In the genomic region with DNA sequence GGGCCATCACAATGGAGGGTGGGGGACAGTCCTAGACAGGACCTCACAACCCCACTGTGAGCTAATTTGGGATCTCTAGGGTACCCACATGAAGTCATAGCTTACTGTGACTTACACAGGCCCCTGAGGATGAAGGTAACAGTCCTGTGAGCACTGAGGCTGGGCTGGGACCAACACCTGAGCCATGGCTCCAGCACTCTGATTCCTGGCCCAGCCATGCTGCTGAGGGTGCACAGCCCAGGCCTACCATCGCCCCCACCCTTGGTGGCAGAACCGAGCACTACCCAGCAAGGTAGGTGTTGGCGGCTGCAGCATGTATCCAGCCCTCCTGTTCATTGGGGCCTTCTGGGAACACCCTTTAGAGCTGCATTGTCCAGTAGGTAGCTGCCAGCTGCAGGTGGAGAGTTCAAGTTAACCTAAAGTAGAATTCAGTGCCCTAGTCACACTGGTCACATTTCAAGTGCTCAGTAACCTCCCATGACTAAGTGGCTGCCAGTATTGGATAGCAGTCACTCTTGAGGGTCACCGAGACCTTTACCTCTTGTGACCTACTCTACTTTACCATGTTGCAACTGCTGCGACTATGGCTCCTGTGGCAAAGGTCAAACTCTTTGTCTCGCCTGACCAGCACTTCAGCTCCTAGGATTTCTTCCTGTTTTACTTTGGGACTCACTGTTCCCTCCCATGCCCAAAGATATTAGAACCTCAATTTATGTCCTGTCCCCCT, we compare ENCODE assay signal across 23 cellular contexts. TPM values are rescaled to one million over a fixed set of nuclear protein-coding genes. Genes with fewer than 3 reads are reported as not detected.
A peak's percentile ranks its signal among the peaks of the same experiment; 100 is the strongest.
DNase-seq lines count a peak whose midpoint lies in the region; ATAC-seq and TF ChIP-seq lines count a peak whose summit lies in the region.
"Had no signal": no experiment of that assay in that cellular context is flagged by ENCODE, and none has a peak within 500 bp of the region (broad histone marks: within the 10 kb centered on the region; RNA-seq: fewer than 3 reads in every experiment).

No MANE protein-coding gene starts in this region.

- peaks cover 98% of the 10 kb centered on the region for H3K79me2 ChIP-seq in MM.1S (ENCODE audit: low read length)

- ATAC-seq in Panc1 (0 out of 2 replicates have a peak, but pooled peaks have one; percentile 19), gastroesophageal sphincter (no peak), right lobe of liver (peak; percentile 75 to 85 (median 83)), HG03354 (IDR thresholded peaks at IDR 0.05; ENCODE audit: poor library complexity, severe bottlenecking, unreplicated experiment) (no peak), HG03045 (IDR thresholded peaks at IDR 0.05; ENCODE audit: unreplicated experiment) (no peak)
- ATAC-seq: stimulated activated memory B cell treated with anti-CD40 and anti-IgM and Interleukin-4, amounts not matched to agents 10 μg/mL and 1 μg/mL and 100 μg/mL, for 72 hours had no signal

- no TSS peak for BruUV-seq in Panc1 (replicated peaks; lab: Mats Ljungman, UMichigan)

- H3K9me2 ChIP-seq in MM.1S (replicated peaks; ENCODE audit: insufficient read depth, low read length) = no peaks in the 10 kb centered on the region

- H3K27me3 Mint-ChIP-seq in activated naive CD8-positive, alpha-beta T cell treated with anti-CD3 and anti-CD28 coated beads for 36 hours = no peaks in the 10 kb centered on the region
- H3K27me3 Mint-ChIP-seq: activated CD4-positive, alpha-beta memory T cell treated with anti-CD3 and anti-CD28 coated beads for 36 hours; activated naive CD4-positive, alpha-beta T cell treated with anti-CD3 and anti-CD28 coated beads, Interleukin-2, amount 50 U/mL, for 24 hours; activated T-cell treated with anti-CD3 and anti-CD28 coated beads, Interleukin-2, amount 50 U/mL, for 24 hours; CD8-positive, alpha-beta memory T cell; stimulated activated memory B cell treated with anti-CD40 and anti-IgM and Interleukin-4, amounts not matched to agents 10 μg/mL and 1 μg/mL and 100 μg/mL, for 72 hours had no signal

- H3F3A ChIP-seq in MM.1S (ENCODE audit: insufficient read depth, low read length) = no peaks in the 10 kb centered on the region

- no peak overlapping the region for H3K9ac ChIP-seq in MM.1S (ENCODE audit: low read length)

- H3K9me3 Mint-ChIP-seq in activated naive CD8-positive, alpha-beta T cell treated with anti-CD3 and anti-CD28 coated beads for 36 hours = no peaks in the 10 kb centered on the region
- H3K9me3 Mint-ChIP-seq: activated CD4-positive, alpha-beta memory T cell treated with anti-CD3 and anti-CD28 coated beads for 36 hours; activated naive CD4-positive, alpha-beta T cell treated with anti-CD3 and anti-CD28 coated beads, Interleukin-2, amount 50 U/mL, for 24 hours; activated T-cell treated with anti-CD3 and anti-CD28 coated beads, Interleukin-2, amount 50 U/mL, for 24 hours; CD8-positive, alpha-beta memory T cell; nephron; stimulated activated memory B cell treated with anti-CD40 and anti-IgM and Interleukin-4, amounts not matched to agents 10 μg/mL and 1 μg/mL and 100 μg/mL, for 72 hours had no signal

- in situ Hi-C loops in Panc1 (cut with HindIII; ENCODE audit: low pct_unique_long_range_greater_than_20kb, low sequenced_read_pairs) = no loop called here

- H3K4me2 ChIP-seq in MM.1S (ENCODE audit: low read depth, low read length) = no peak overlapping the region

- peaks cover 24% of the 10 kb centered on the region for H4K20me1 ChIP-seq in MM.1S (ENCODE audit: insufficient read depth, low read length)

- TF ChIP-seq EP300 in gastroesophageal sphincter (IDR thresholded peaks at IDR 0.05) = no peak

- H3K4me3 Mint-ChIP-seq in activated naive CD8-positive, alpha-beta T cell treated with anti-CD3 and anti-CD28 coated beads for 36 hours = no peak overlapping the region
- H3K4me3 Mint-ChIP-seq: activated CD4-positive, alpha-beta memory T cell treated with anti-CD3 and anti-CD28 coated beads for 36 hours; activated naive CD4-positive, alpha-beta T cell treated with anti-CD3 and anti-CD28 coated beads, Interleukin-2, amount 50 U/mL, for 24 hours; activated T-cell treated with anti-CD3 and anti-CD28 coated beads, Interleukin-2, amount 50 U/mL, for 24 hours; CD8-positive, alpha-beta memory T cell; nephron; stimulated activated memory B cell treated with anti-CD40 and anti-IgM and Interleukin-4, amounts not matched to agents 10 μg/mL and 1 μg/mL and 100 μg/mL, for 72 hours had no signal

- DNase-seq in Panc1 (ENCODE audit: low read depth, low spot score) (no peak), right lobe of liver (peak in 1 of 3 donors; percentile 80), MM.1S (no peak)
- no peak for DNase-seq in activated naive CD8-positive, alpha-beta T cell treated with anti-CD3 and anti-CD28 coated beads for 36 hours
- DNase-seq: activated CD4-positive, alpha-beta memory T cell treated with anti-CD3 and anti-CD28 coated beads for 36 hours; activated T-cell treated with anti-CD3 and anti-CD28 coated beads, Interleukin-2, amount 50 U/mL, for 24 hours; brain microvascular endothelial cell; CD8-positive, alpha-beta memory T cell; erythroblast; IMR-90; mesendoderm; NCI-H1930; NCI-H510A; SHP77; stimulated activated CD4-positive, alpha-beta T cell treated with anti-CD3 and anti-CD28 coated beads, Interleukin-15, amount 100 ng/mL, for 24 hours; T-helper 1 cell had no signal

- WGBS in gastroesophageal sphincter (ENCODE audit: low coverage in 1 of 2), 2 donors = 86 to 90% methylated on average over 3 of the region's 6 CpGs
- 11% methylated on average over 3 of the region's 6 CpGs for WGBS in right lobe of liver (ENCODE audit: insufficient coverage, low coverage, low lambda C conversion rate, missing lambda C conversion rate)

- peaks cover 33% of the 10 kb centered on the region for H3K4me1 Mint-ChIP-seq in activated naive CD8-positive, alpha-beta T cell treated with anti-CD3 and anti-CD28 coated beads for 36 hours

- TF ChIP-seq POLR2A in gastroesophageal sphincter (IDR thresholded peaks at IDR 0.05) (no peak), right lobe of liver (IDR thresholded peaks at IDR 0.05) (no peak)

- H3K4me3 ChIP-seq in Panc1 (ENCODE audit: low read depth in 2 of 2, low read length in 2 of 2) = no peak overlapping the region
- no peak overlapping the region for H3K4me3 ChIP-seq in gastroesophageal sphincter
- no peak overlapping the region for H3K4me3 ChIP-seq in right lobe of liver
- H3K4me3 ChIP-seq in MM.1S (ENCODE audit: low read length) = no peak overlapping the region

- H3K4me1 ChIP-seq in Panc1 (ENCODE audit: control insufficient read depth, insufficient read depth, low read length) (peaks cover 30% of the 10 kb centered on the region), gastroesophageal sphincter (peaks cover 11 to 98% (median 50%) of the 10 kb centered on the region in 3 donors), right lobe of liver (peaks cover 0 to 45% (median 22%) of the 10 kb centered on the region in 4 donors), MM.1S (ENCODE audit: low read length) (no peaks in the 10 kb centered on the region)

- POLR2A ChIA-PET in Panc1 (lab: Charles Lee) = interaction anchor here (0.5 to 0.6 kb wide), 3 partner anchors 126 to 664 kb away, joined by 3 to 9 read pairs (median 4); no protein-coding TSS in a partner anchor

- no peaks in the 10 kb centered on the region for H3K36me3 ChIP-seq in Panc1 (ENCODE audit: control insufficient read depth, insufficient read depth, low read length)
- no peaks in the 10 kb centered on the region for H3K36me3 ChIP-seq in gastroesophageal sphincter
- no peaks in the 10 kb centered on the region for H3K36me3 ChIP-seq in right lobe of liver
- no peaks in the 10 kb centered on the region for H3K36me3 ChIP-seq in MM.1S (replicated peaks; ENCODE audit: insufficient read depth, low read length)
- H3K36me3 ChIP-seq: brain microvascular endothelial cell had no signal

- H2AFZ ChIP-seq in MM.1S (ENCODE audit: low read length) = no peak overlapping the region

- no peaks in the 10 kb centered on the region for H3K9me3 ChIP-seq in Panc1 (ENCODE audit: control insufficient read depth, insufficient read depth, low read depth, low read length)
- H3K9me3 ChIP-seq in gastroesophageal sphincter = no peaks in the 10 kb centered on the region
- H3K9me3 ChIP-seq in right lobe of liver = no peaks in the 10 kb centered on the region
- no peaks in the 10 kb centered on the region for H3K9me3 ChIP-seq in MM.1S (replicated peaks; ENCODE audit: insufficient read depth, low read length)

- H3K27me3 ChIP-seq in Panc1 (ENCODE audit: control insufficient read depth, insufficient read depth, low read length) (no peaks in the 10 kb centered on the region), gastroesophageal sphincter (no peaks in the 10 kb centered on the region), right lobe of liver (no peaks in the 10 kb centered on the region), MM.1S (replicated peaks; ENCODE audit: insufficient read depth, low read length) (no peaks in the 10 kb centered on the region)
- H3K27me3 ChIP-seq: brain microvascular endothelial cell had no signal

- H3K27ac ChIP-seq in Panc1 (ENCODE audit: low read length) (no peak overlapping the region), gastroesophageal sphincter (peak overlapping the region; percentile 51 to 98 (median 84)), right lobe of liver (peak overlapping the region in 1 of 3 donors; percentile 37), temporal lobe (ENCODE audit: low read depth, low read length) (peak overlapping the region; percentile 59), MM.1S (ENCODE audit: low read length) (no peak overlapping the region)
- H3K27ac ChIP-seq: brain microvascular endothelial cell had no signal

- intact Hi-C loops in Panc1 (cut with micrococcal nuclease; ENCODE audit: unreplicated experiment) (no loop called here), right lobe of liver (cut with DNase I) (no loop called here)

- peaks cover 6% of the 10 kb centered on the region for H3K36me3 Mint-ChIP-seq in activated naive CD8-positive, alpha-beta T cell treated with anti-CD3 and anti-CD28 coated beads for 36 hours
- H3K36me3 Mint-ChIP-seq: activated CD4-positive, alpha-beta memory T cell treated with anti-CD3 and anti-CD28 coated beads for 36 hours; activated naive CD4-positive, alpha-beta T cell treated with anti-CD3 and anti-CD28 coated beads, Interleukin-2, amount 50 U/mL, for 24 hours had no signal

- no peak for TF ChIP-seq CTCF in Panc1 (IDR thresholded peaks at IDR 0.05)
- TF ChIP-seq CTCF in gastroesophageal sphincter (IDR thresholded peaks at IDR 0.05) = no peak
- TF ChIP-seq CTCF in right lobe of liver (IDR thresholded peaks at IDR 0.05) = no peak
- no peak for TF ChIP-seq CTCF in MM.1S (IDR thresholded peaks at IDR 0.05; ENCODE audit: low read length)

- H3K27ac Mint-ChIP-seq in activated naive CD8-positive, alpha-beta T cell treated with anti-CD3 and anti-CD28 coated beads for 36 hours = no peak overlapping the region
- H3K27ac Mint-ChIP-seq: activated CD4-positive, alpha-beta memory T cell treated with anti-CD3 and anti-CD28 coated beads for 36 hours; activated naive CD4-positive, alpha-beta T cell treated with anti-CD3 and anti-CD28 coated beads, Interleukin-2, amount 50 U/mL, for 24 hours; activated T-cell treated with anti-CD3 and anti-CD28 coated beads, Interleukin-2, amount 50 U/mL, for 24 hours; nephron; stimulated activated memory B cell treated with anti-CD40 and anti-IgM and Interleukin-4, amounts not matched to agents 10 μg/mL and 1 μg/mL and 100 μg/mL, for 72 hours had no signal

- CTCF ChIA-PET in Panc1 (lab: Charles Lee) = interaction anchor here (0.6 kb wide), 1 partner anchor 11 kb away, joined by 3 read pairs; no protein-coding TSS in a partner anchor

RNA-seq across cellular contexts. Expression of a gene that starts 11.6 kb away (rescaled TPM):
- total RNA-seq in Panc1 (2021; ENCODE audit: unreplicated experiment) (52.7 TPM), gastroesophageal sphincter (100 to 1,000 TPM in 1 of 4 donors, 10 to 100 TPM in 3; 78.6 to 154 (median 95.4) TPM), right lobe of liver (10 to 100 TPM; 31.2 to 58.5 (median 43.1) TPM), temporal lobe (22.9 TPM)
- polyA plus RNA-seq in Panc1 (2012; ENCODE audit: insufficient read length) = 66.6 TPM
- 10 to 100 TPM; 39.5 to 43.2 TPM for total RNA-seq in activated naive CD8-positive, alpha-beta T cell treated with anti-CD3 and anti-CD28 coated beads for 36 hours

Comparison
In these comparisons a context has a peak if more than half of its experiments do, and no peak if none do; other contexts are left out.
1. ATAC-seq: peak in Panc1 (single experiment) and right lobe of liver (4 of 4); none in gastroesophageal sphincter (single experiment), HG03354 (single experiment) and HG03045 (single experiment).
2. H3K27ac ChIP-seq: peak in gastroesophageal sphincter (4 of 4) and temporal lobe (single experiment); none in Panc1 (single experiment) and MM.1S (single experiment).